Comparison of ENCODE assay signal across 12 cellular contexts in the genomic region with DNA sequence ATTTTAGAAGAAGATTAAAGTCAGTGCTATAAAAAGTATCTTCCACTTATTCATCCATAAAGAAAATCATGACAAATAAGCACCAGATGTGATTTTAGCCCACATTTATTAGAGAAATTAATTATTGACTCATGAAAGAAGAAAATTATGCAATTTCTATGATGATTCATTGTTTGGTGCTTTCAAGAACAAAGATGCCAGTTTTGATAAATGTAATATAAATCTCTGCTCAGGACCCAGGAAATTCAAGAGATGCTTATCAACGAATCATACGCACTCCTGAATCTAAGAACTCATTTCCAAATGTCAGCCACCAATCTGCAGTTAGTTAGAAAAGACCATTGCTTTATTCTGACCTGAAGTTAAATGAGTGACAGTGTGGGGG.
DNase-seq lines count a peak whose midpoint lies in the region; ATAC-seq and TF ChIP-seq lines count a peak whose summit lies in the region.
"Had no signal": no experiment of that assay in that cellular context is flagged by ENCODE, and none has a peak within 500 bp of the region (broad histone marks: within the 10 kb centered on the region; RNA-seq: fewer than 3 reads in every experiment).

No MANE protein-coding gene starts in this region.

- peak overlapping the region; percentile 39 for H3K4me3 Mint-ChIP-seq in activated CD4-positive, alpha-beta T cell treated with anti-CD3 and anti-CD28 coated beads, Interleukin-2, amount 10 ng/mL, durations not matched to agents 24 days and 14 days
- peak overlapping the region; percentile 68 for H3K4me3 Mint-ChIP-seq in activated T-helper 17 cell treated with anti-CD3 and anti-CD28 coated beads, Interleukin-2, amount 50 U/mL, for 72 hours

- intact Hi-C loops in activated CD4-positive, alpha-beta T cell treated with anti-CD3 and anti-CD28 coated beads, Interleukin-2, amount 10 ng/mL, durations not matched to agents 24 days and 14 days (cut with micrococcal nuclease), result loop anchor here (2.0 to 10.0 kb wide), 6 partner anchors 76 to 636 kb away; no protein-coding TSS in a partner anchor

- peaks cover 62% of the 10 kb centered on the region for H3K4me1 Mint-ChIP-seq in activated CD4-positive, alpha-beta T cell treated with anti-CD3 and anti-CD28 coated beads, Interleukin-2, amount 10 ng/mL, durations not matched to agents 24 days and 14 days
- H3K4me1 Mint-ChIP-seq in activated T-helper 17 cell treated with anti-CD3 and anti-CD28 coated beads, Interleukin-2, amount 50 U/mL, for 72 hours, result peaks cover 28% of the 10 kb centered on the region

- H3K27ac Mint-ChIP-seq in activated CD4-positive, alpha-beta T cell treated with anti-CD3 and anti-CD28 coated beads, Interleukin-2, amount 10 ng/mL, durations not matched to agents 24 days and 14 days, result peak overlapping the region; percentile 25
- H3K27ac Mint-ChIP-seq in activated T-helper 17 cell treated with anti-CD3 and anti-CD28 coated beads, Interleukin-2, amount 50 U/mL, for 72 hours, result peak overlapping the region; percentile 28

- DNase-seq in activated CD4-positive, alpha-beta T cell treated with anti-CD3 and anti-CD28 coated beads, Interleukin-2, amount 10 ng/mL, durations not matched to agents 24 days and 14 days, result no peak
- DNase-seq in activated CD4-positive, alpha-beta T cell treated with anti-CD3 and anti-CD28 coated beads, Interleukin-2, amount 50 U/mL, for 48 hours, result no peak
- DNase-seq in fibroblast of mammary gland (ENCODE audit: low read depth) (peak; percentile 79), NCI-H226 (no peak)
- DNase-seq in stimulated activated naive CD8-positive, alpha-beta T cell treated with anti-CD3 and anti-CD28 coated beads, Interleukin-15, Interleukin-2, amounts not matched to agents 100 U/mL and 50 U/mL, for 24 hours, result no peak
- no peak for DNase-seq in NK-92 treated with Interleukin-12 subunit alpha and Interleukin-12 subunit beta, amount 100 ng/mL, for 24 hours (lab: John Stamatoyannopoulos, UW)
- DNase-seq: lower lobe of right lung; NCI-H1436 treated with DMSO at 0.1 percent for 48 hours; stimulated activated CD8-positive, alpha-beta memory T cell treated with anti-CD3 and anti-CD28 coated beads, Interleukin-4, amount 100 ng/mL, for 48 hours had no signal

- peaks cover 5% of the 10 kb centered on the region for H3K36me3 Mint-ChIP-seq in activated CD4-positive, alpha-beta T cell treated with anti-CD3 and anti-CD28 coated beads, Interleukin-2, amount 10 ng/mL, durations not matched to agents 24 days and 14 days (ENCODE audit: low read depth)
- peaks cover 5% of the 10 kb centered on the region for H3K36me3 Mint-ChIP-seq in activated T-helper 17 cell treated with anti-CD3 and anti-CD28 coated beads, Interleukin-2, amount 50 U/mL, for 72 hours (ENCODE audit: low read depth)

- peaks cover 10% of the 10 kb centered on the region for H3K9me3 Mint-ChIP-seq in activated CD4-positive, alpha-beta T cell treated with anti-CD3 and anti-CD28 coated beads, Interleukin-2, amount 10 ng/mL, durations not matched to agents 24 days and 14 days
- no peaks in the 10 kb centered on the region for H3K9me3 Mint-ChIP-seq in activated T-helper 17 cell treated with anti-CD3 and anti-CD28 coated beads, Interleukin-2, amount 50 U/mL, for 72 hours

- H3K27me3 Mint-ChIP-seq in activated CD4-positive, alpha-beta T cell treated with anti-CD3 and anti-CD28 coated beads, Interleukin-2, amount 10 ng/mL, durations not matched to agents 24 days and 14 days, result no peaks in the 10 kb centered on the region
- no peaks in the 10 kb centered on the region for H3K27me3 Mint-ChIP-seq in activated T-helper 17 cell treated with anti-CD3 and anti-CD28 coated beads, Interleukin-2, amount 50 U/mL, for 72 hours

- TF ChIP-seq CTCF in fibroblast of mammary gland (conservative IDR thresholded peaks at IDR 0.05; ENCODE audit: control insufficient read depth, insufficient read depth, low read depth, low read length), result no peak

- peak overlapping the region; percentile 12 for H3K4me3 ChIP-seq in fibroblast of mammary gland (ENCODE audit: control insufficient read depth, low read depth, low read length)
- H3K4me3 ChIP-seq: HAP-1, lower lobe of right lung had no signal

- ATAC-seq in activated T-helper 17 cell treated with anti-CD3 and anti-CD28 coated beads, Interleukin-2, amount 50 U/mL, for 72 hours (replicated peaks), result no peak
- peak; percentile 25 for ATAC-seq in stimulated activated naive CD8-positive, alpha-beta T cell treated with anti-CD3 and anti-CD28 coated beads, Interleukin-15, Interleukin-2, amounts not matched to agents 100 U/mL and 50 U/mL, for 24 hours
- no peak for ATAC-seq in GM18858 (IDR thresholded peaks at IDR 0.05; ENCODE audit: unreplicated experiment)
